In genomic region chr2:173196638-173197037, GRCh38 we compare ENCODE assay signal across 16 cellular contexts.
DNase-seq lines count a peak whose midpoint lies in the region; TF ChIP-seq lines count a peak whose summit lies in the region.
"Had no signal": no experiment of that assay in that cellular context is flagged by ENCODE, and none has a peak within 500 bp of the region (broad histone marks: within the 10 kb centered on the region; RNA-seq: fewer than 3 reads in every experiment).

No MANE protein-coding gene starts in this region.

- TF ChIP-seq POLR2A in esophagus muscularis mucosa (IDR thresholded peaks at IDR 0.05; ENCODE audit: low read depth) (no peak), tibial nerve (IDR thresholded peaks at IDR 0.05) (no peak)

- H3K27ac ChIP-seq in cardiac muscle cell, result peak overlapping the region; percentile 80
- H3K27ac ChIP-seq in right atrium auricular region, result no peak overlapping the region
- H3K27ac ChIP-seq in esophagus muscularis mucosa (replicated peaks in 1 of 4), result peak overlapping the region; percentile 70 to 84 (median 74)
- H3K27ac ChIP-seq in tibial nerve, result no peak overlapping the region
- H3K27ac ChIP-seq: C4-2B, PC-9 had no signal

- peaks cover 24% of the 10 kb centered on the region for H3K36me3 Mint-ChIP-seq in nephron progenitor cell (ENCODE audit: low read depth)

- peaks cover 43% of the 10 kb centered on the region for H3K4me1 Mint-ChIP-seq in nephron progenitor cell

- H3K36me3 ChIP-seq in cardiac muscle cell, result peaks cover 34% of the 10 kb centered on the region
- peaks cover 13% of the 10 kb centered on the region for H3K36me3 ChIP-seq in right atrium auricular region
- peaks cover 0 to 17% (median 9%) of the 10 kb centered on the region in 4 donors for H3K36me3 ChIP-seq in esophagus muscularis mucosa
- H3K36me3 ChIP-seq in tibial nerve, result peaks cover 0 to 17% (median 0%) of the 10 kb centered on the region in 3 donors

- intact Hi-C loops in esophagus muscularis mucosa (cut with DNase I), result no loop called here

- H3K9me3 Mint-ChIP-seq in nephron progenitor cell, result no peaks in the 10 kb centered on the region

- peak in 1 of 2 donors; percentile 17 for DNase-seq in cardiac muscle cell (ENCODE audit: low read depth in 1 of 2, low spot score in 1 of 2)
- no peak for DNase-seq in right atrium auricular region (ENCODE audit: low spot score)
- no peak for DNase-seq in esophagus muscularis mucosa (ENCODE audit: extremely low spot score)
- no peak for DNase-seq in nephron progenitor cell
- no peak for DNase-seq in activated CD4-positive, CD25-positive, alpha-beta regulatory T cell treated with anti-CD3 and anti-CD28 coated beads, Interleukin-2, amount 50 U/mL, for 72 hours
- DNase-seq in NCI-H187 (lab: John Stamatoyannopoulos, UW), result no peak
- no peak for DNase-seq in DMS 273 (lab: John Stamatoyannopoulos, UW; ENCODE audit: unreplicated experiment)
- no peak for DNase-seq in tibial nerve (ENCODE audit: low spot score in 2 of 2)
- DNase-seq: DMS153, NCI-H1436 treated with DMSO at 0.1 percent for 48 hours, NCI-H2107, NCI-H446, NCI-H774, PC-9 had no signal

- peak overlapping the region; percentile 96 for H3K27ac Mint-ChIP-seq in nephron progenitor cell

- H3K4me3 ChIP-seq in cardiac muscle cell (no peak overlapping the region), right atrium auricular region (no peak overlapping the region), esophagus muscularis mucosa (no peak overlapping the region), tibial nerve (no peak overlapping the region)
- H3K4me3 ChIP-seq: A549, PC-9 had no signal

- TF ChIP-seq CTCF in cardiac muscle cell (IDR thresholded peaks at IDR 0.05; ENCODE audit: low read depth, low read length) (no peak), right atrium auricular region (IDR thresholded peaks at IDR 0.05) (no peak), esophagus muscularis mucosa (IDR thresholded peaks at IDR 0.05) (no peak), nephron progenitor cell (IDR thresholded peaks at IDR 0.05) (no peak), tibial nerve (IDR thresholded peaks at IDR 0.05) (no peak)

- H3K4me3 Mint-ChIP-seq in nephron progenitor cell, result no peak overlapping the region

- H3K27me3 Mint-ChIP-seq in nephron progenitor cell (ENCODE audit: low read depth, poor library complexity), result no peaks in the 10 kb centered on the region

- H3K9me3 ChIP-seq in cardiac muscle cell (ENCODE audit: low read depth) (no peaks in the 10 kb centered on the region), right atrium auricular region (no peaks in the 10 kb centered on the region), esophagus muscularis mucosa (no peaks in the 10 kb centered on the region), tibial nerve (no peaks in the 10 kb centered on the region)
- H3K9me3 ChIP-seq: A549 had no signal

- H3K4me1 ChIP-seq in cardiac muscle cell (ENCODE audit: low read depth) (peaks cover 40% of the 10 kb centered on the region), right atrium auricular region (peaks cover 0 to 53% of the 10 kb centered on the region in 2 donors), esophagus muscularis mucosa (peaks cover 49 to 77% (median 72%) of the 10 kb centered on the region in 4 donors), tibial nerve (peaks cover 0 to 3% (median 0%) of the 10 kb centered on the region in 4 donors)

- TF ChIP-seq EP300 in esophagus muscularis mucosa (IDR thresholded peaks at IDR 0.05), result no peak
- TF ChIP-seq EP300 in tibial nerve (IDR thresholded peaks at IDR 0.05), result no peak

- 78% methylated on average over 4 of the region's 4 CpGs for WGBS in esophagus muscularis mucosa
- WGBS in tibial nerve, 2 donors, result 86 to 90% methylated on average over 4 of the region's 4 CpGs

- H3K27me3 ChIP-seq in cardiac muscle cell, result no peaks in the 10 kb centered on the region
- H3K27me3 ChIP-seq in right atrium auricular region, result no peaks in the 10 kb centered on the region
- H3K27me3 ChIP-seq in esophagus muscularis mucosa, result no peaks in the 10 kb centered on the region
- no peaks in the 10 kb centered on the region for H3K27me3 ChIP-seq in tibial nerve

Comparison
In these comparisons a context has a peak if more than half of its experiments do, and no peak if none do; other contexts are left out.
1. H3K27ac ChIP-seq: peak in cardiac muscle cell (single experiment) and esophagus muscularis mucosa (4 of 4); none in right atrium auricular region (0 of 2) and tibial nerve (0 of 4).